ENCODE assay signal across 8 cellular contexts in the genomic region with DNA sequence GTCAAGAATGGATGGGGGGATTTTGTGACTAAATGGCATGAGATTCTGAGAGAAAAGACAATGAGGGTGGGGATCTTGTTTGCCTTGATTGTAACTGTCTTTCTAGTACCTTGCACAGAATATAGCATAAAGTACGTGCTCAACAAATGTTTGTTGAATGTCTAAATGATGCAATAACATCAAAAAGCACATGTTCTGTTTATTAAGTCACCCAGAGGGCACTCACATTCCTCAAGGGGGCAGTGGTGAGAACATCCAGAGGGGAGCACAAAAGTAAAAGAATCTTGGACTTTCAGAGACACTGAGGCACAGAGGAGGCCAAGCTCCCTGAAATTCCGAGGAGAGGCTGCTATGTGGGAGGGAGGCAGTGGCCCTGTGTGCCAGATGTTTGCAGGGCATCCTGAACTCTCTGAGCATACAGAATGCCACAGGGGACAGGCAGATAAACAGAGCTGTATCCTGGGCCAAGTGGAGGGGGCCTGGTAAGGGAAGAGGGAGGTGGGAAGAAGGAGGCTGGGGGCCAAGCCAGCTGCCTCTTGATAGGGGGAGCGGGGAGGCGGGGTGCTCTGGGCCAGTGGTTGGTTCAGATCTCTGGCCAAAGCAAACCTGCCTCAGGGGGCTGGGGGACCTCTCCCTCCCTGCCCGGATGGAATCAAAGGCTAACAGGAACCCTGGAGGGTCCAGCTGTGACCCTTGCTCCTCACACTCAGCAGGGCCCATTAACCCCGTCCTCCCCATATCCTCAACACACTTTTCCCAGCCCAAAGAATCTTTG. TPM values are rescaled to one million over a fixed set of nuclear protein-coding genes. Genes with fewer than 3 reads are reported as not detected.
DNase-seq lines count a peak whose midpoint lies in the region; ATAC-seq and TF ChIP-seq lines count a peak whose summit lies in the region.

No MANE protein-coding gene starts in this region.

- DNase-seq in Daoy (ENCODE audit: low read depth) (peak; percentile 40), glomerular visceral epithelial cell (ENCODE audit: extremely low spot score) (peak; percentile 32), SK-N-DZ (ENCODE audit: low spot score) (no peak)
- DNase-seq in activated T-cell treated with anti-CD3 and anti-CD28 coated beads, Interleukin-2, amount 50 U/mL, for 48 hours, result peak; percentile 42 to 50
- peak in 2 of 3 donors; percentile 16 to 46 for DNase-seq in stimulated activated CD4-positive, alpha-beta T cell treated with anti-CD3 and anti-CD28 coated beads, Interleukin-12 subunit alpha, Interleukin-12 subunit beta, amount 100 ng/mL, for 48 hours (ENCODE audit: low read depth in 2 of 3, low spot score in 1 of 3)

- TF ChIP-seq CTCF in LNCAP (IDR thresholded peaks at IDR 0.05), result peak; percentile 53

- ATAC-seq in GM19452 (IDR thresholded peaks at IDR 0.05; ENCODE audit: unreplicated experiment) (no peak), HG02885 (IDR thresholded peaks at IDR 0.05; ENCODE audit: poor library complexity, unreplicated experiment) (no peak)

RNA-seq across cellular contexts. Expression of a gene that starts 6.5 kb away (rescaled TPM):
- total RNA-seq in Daoy (2014; rRNA removed; shearing (Covaris generic)), result not detected in 2 replicates
- 0.03 TPM in 1 of 2 replicates, not detected in the other for polyA plus RNA-seq in SK-N-DZ (2014; cell fraction: cytosol; rRNA removed)
- not detected in 2 replicates for polyA plus RNA-seq in SK-N-DZ (2014; cell fraction: nucleus; rRNA removed)

RNA-seq across cellular contexts. Expression of a gene that starts 10.7 kb away (rescaled TPM):
- total RNA-seq in Daoy (2014; rRNA removed; shearing (Covaris generic)), result 26.0 and 27.6 TPM in 2 replicates
- polyA plus RNA-seq in SK-N-DZ (2014; cell fraction: cytosol; rRNA removed), result 14.0 and 14.2 TPM in 2 replicates
- 9.6 and 10.4 TPM in 2 replicates for polyA plus RNA-seq in SK-N-DZ (2014; cell fraction: nucleus; rRNA removed)

RNA-seq across cellular contexts. Expression of a gene that starts 27.7 kb away (rescaled TPM):
- not detected in 2 replicates for total RNA-seq in Daoy (2014; rRNA removed; shearing (Covaris generic))
- polyA plus RNA-seq in SK-N-DZ (2014; cell fraction: cytosol; rRNA removed), result 2.2 and 3.3 TPM in 2 replicates
- polyA plus RNA-seq in SK-N-DZ (2014; cell fraction: nucleus; rRNA removed), result 1.5 and 2.0 TPM in 2 replicates

RNA-seq across cellular contexts. Expression of a gene that starts 39.1 kb away (rescaled TPM):
- under 0.01 TPM in 1 of 2 replicates, not detected in the other for total RNA-seq in Daoy (2014; rRNA removed; shearing (Covaris generic))
- polyA plus RNA-seq in SK-N-DZ (2014; cell fraction: cytosol; rRNA removed), result not detected in 2 replicates
- 0.13 TPM in 1 of 2 replicates, not detected in the other for polyA plus RNA-seq in SK-N-DZ (2014; cell fraction: nucleus; rRNA removed)

RNA-seq across cellular contexts. Expression of a gene that starts 42.3 kb away (rescaled TPM):
- not detected in 2 replicates for total RNA-seq in Daoy (2014; rRNA removed; shearing (Covaris generic))
- not detected in 2 replicates for polyA plus RNA-seq in SK-N-DZ (2014; cell fraction: cytosol; rRNA removed)
- not detected in 2 replicates for polyA plus RNA-seq in SK-N-DZ (2014; cell fraction: nucleus; rRNA removed)
